In the genomic region with DNA sequence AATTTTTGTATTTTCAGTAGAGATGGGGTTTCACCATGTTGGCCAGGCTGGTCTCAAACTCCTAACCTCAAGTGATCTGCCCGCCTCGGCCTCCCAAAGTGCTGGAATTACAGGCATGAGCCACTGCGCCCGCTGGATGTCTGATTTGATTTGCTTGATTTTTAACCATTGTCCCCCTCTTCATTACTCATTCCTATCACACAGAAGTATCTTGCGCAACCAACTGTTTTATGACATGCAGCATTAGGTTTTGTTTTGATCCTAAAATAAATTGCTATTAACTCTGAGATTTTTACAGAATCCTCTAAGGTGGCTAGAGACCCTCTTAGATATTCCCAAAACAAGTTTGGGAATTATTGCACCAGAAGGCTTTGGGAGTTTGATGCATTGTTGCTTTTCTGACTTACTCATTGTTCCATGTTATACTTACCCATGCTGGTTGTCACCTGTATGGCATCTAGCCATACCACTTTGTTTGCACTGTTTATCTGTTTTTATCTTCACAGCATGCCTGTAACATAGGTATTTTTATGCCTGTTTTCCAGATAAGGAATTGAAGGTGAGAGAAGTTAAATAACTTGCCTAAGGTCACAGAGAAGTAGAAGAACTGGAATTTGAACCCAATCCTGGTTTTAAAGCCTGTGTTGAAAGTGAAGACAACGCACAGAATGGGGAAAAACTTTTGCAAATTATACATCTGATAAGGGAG, we compare ENCODE assay signal across 22 cellular contexts. TPM values are rescaled to one million over a fixed set of nuclear protein-coding genes. Genes with fewer than 3 reads are reported as not detected.
DNase-seq lines count a peak whose midpoint lies in the region; TF ChIP-seq lines count a peak whose summit lies in the region.
"Had no signal": no experiment of that assay in that cellular context is flagged by ENCODE, and none has a peak within 500 bp of the region (broad histone marks: within the 10 kb centered on the region; RNA-seq: fewer than 3 reads in every experiment).

No MANE protein-coding gene starts in this region.

- H2BK5ac ChIP-seq in trophoblast cell (ENCODE audit: low read depth, low read length, poor library complexity) = no peak overlapping the region

- H3K4me3 ChIP-seq in colonic mucosa (no peak overlapping the region), trophoblast cell (ENCODE audit: low read depth, low read length) (no peak overlapping the region)
- H3K4me3 ChIP-seq: gastroesophageal sphincter, sigmoid colon, SJSA1, testis had no signal

- no peak overlapping the region for H3K4me2 ChIP-seq in trophoblast cell (ENCODE audit: low read length)

- H3K9ac ChIP-seq in colonic mucosa (ENCODE audit: low read depth in 2 of 2, low read length in 2 of 2) = no peak overlapping the region
- H3K9ac ChIP-seq in trophoblast cell (ENCODE audit: low read length) = no peak overlapping the region

- no peaks in the 10 kb centered on the region for H3K9me3 ChIP-seq in colonic mucosa
- no peaks in the 10 kb centered on the region for H3K9me3 ChIP-seq in trophoblast cell (ENCODE audit: insufficient read depth, low read depth, low read length)
- H3K9me3 ChIP-seq: gastroesophageal sphincter, sigmoid colon, SJSA1, testis had no signal

- H2AK5ac ChIP-seq in trophoblast cell (ENCODE audit: low read length) = no peak overlapping the region

- H2BK120ac ChIP-seq in trophoblast cell (ENCODE audit: insufficient read depth, low read length, poor library complexity) = no peak overlapping the region

- intact Hi-C loops in colonic mucosa (cut with DNase I) = no loop called here
- intact Hi-C loops in posterior vena cava (cut with DNase I) = no loop called here

- no peaks in the 10 kb centered on the region for H3K79me2 ChIP-seq in trophoblast cell (ENCODE audit: control insufficient read depth, insufficient read depth, low read length, poor library complexity)

- DNase-seq in EL (peak; percentile 17), LoVo (ENCODE audit: low spot score) (peak; percentile 74), colonic mucosa (peak; percentile 48), trophoblast cell (peak; percentile 77 to 98), NCI-H2107 (lab: John Stamatoyannopoulos, UW) (no peak), erythroblast (lab: John Stamatoyannopoulos, UW) (no peak), posterior vena cava (ENCODE audit: low spot score) (no peak)
- DNase-seq: activated effector memory CD4-positive, alpha-beta T cell treated with Interleukin-2 at 50 U/mL for 16 hours; activated naive CD8-positive, alpha-beta T cell treated with anti-CD3 and anti-CD28 coated beads, Interleukin-2, amount 50 U/mL, for 24 hours; CD4-positive, alpha-beta T cell; H7; kidney glomerular epithelial cell; naive B cell; NCI-H1436 treated with DMSO at 0.1 percent for 48 hours; NCI-H526; sigmoid colon; stimulated activated naive B cell treated with anti-CD40 and anti-IgM and Interleukin-4, amounts not matched to agents 10 μg/mL and 1 μg/mL and 100 μg/mL, for 72 hours; T-helper 17 cell; testis; WERI-Rb-1 had no signal

- H4K8ac ChIP-seq in trophoblast cell (ENCODE audit: low read depth, low read length) = no peak overlapping the region

- no peaks in the 10 kb centered on the region for H3K36me3 ChIP-seq in colonic mucosa
- H3K36me3 ChIP-seq in trophoblast cell (ENCODE audit: control insufficient read depth in 1 of 2, insufficient read depth in 2 of 2, low read length in 2 of 2) = no peaks in the 10 kb centered on the region
- H3K36me3 ChIP-seq: gastroesophageal sphincter, sigmoid colon, SJSA1, WERI-Rb-1 had no signal

- TF ChIP-seq POLR2A in erythroblast (IDR thresholded peaks at IDR 0.05; ENCODE audit: low read length) = no peak

- TF ChIP-seq CTCF in colonic mucosa (IDR thresholded peaks at IDR 0.05) = no peak

- no peak overlapping the region for H4K12ac ChIP-seq in trophoblast cell (ENCODE audit: low read depth, low read length)

- H3K27me3 ChIP-seq in colonic mucosa = no peaks in the 10 kb centered on the region
- no peaks in the 10 kb centered on the region for H3K27me3 ChIP-seq in trophoblast cell (ENCODE audit: insufficient read depth, low read length)
- H3K27me3 ChIP-seq: gastroesophageal sphincter, sigmoid colon, SJSA1, testis had no signal

- H3K4ac ChIP-seq in trophoblast cell (ENCODE audit: low read depth, low read length) = no peak overlapping the region

- H3K4me1 ChIP-seq in colonic mucosa (no peaks in the 10 kb centered on the region), trophoblast cell (ENCODE audit: control insufficient read depth in 1 of 2, insufficient read depth in 2 of 2, low read length in 2 of 2) (peaks cover 0 to 2% of the 10 kb centered on the region in 2 experiments)
- H3K4me1 ChIP-seq: gastroesophageal sphincter, sigmoid colon, SJSA1, testis had no signal

- H3K23ac ChIP-seq in trophoblast cell (ENCODE audit: low read length) = no peak overlapping the region

- no peak overlapping the region for H2BK12ac ChIP-seq in trophoblast cell (ENCODE audit: low read length)

- no peak overlapping the region for H4K91ac ChIP-seq in trophoblast cell (ENCODE audit: low read depth, low read length)

- no CpG with 5 or more reads among the region's 6 CpGs for WGBS in trophoblast cell (ENCODE audit: extremely low coverage, insufficient coverage, insufficient read length)

- no peaks in the 10 kb centered on the region for H3K79me1 ChIP-seq in trophoblast cell (ENCODE audit: low read length)

- H3K27ac ChIP-seq in colonic mucosa (peak overlapping the region; percentile 50), trophoblast cell (ENCODE audit: low read depth, low read length) (no peak overlapping the region)
- H3K27ac ChIP-seq: gastroesophageal sphincter, sigmoid colon, SJSA1, testis, WERI-Rb-1 had no signal

- H3K18ac ChIP-seq in trophoblast cell (ENCODE audit: low read length) = no peak overlapping the region

- H3K14ac ChIP-seq in trophoblast cell (ENCODE audit: low read length) = no peak overlapping the region

- H2AFZ ChIP-seq in trophoblast cell (ENCODE audit: insufficient read depth, low read length, poor library complexity) = no peak overlapping the region

RNA-seq across cellular contexts. Expression of a gene that starts 35.9 kb away (rescaled TPM):
- total RNA-seq in colonic mucosa (10 to 100 TPM; 44.0 to 47.6 TPM), posterior vena cava (10 to 100 TPM; 20.5 to 20.8 TPM)
- 9.4 and 10.9 TPM in 2 replicates for polyA plus RNA-seq in trophoblast cell (2013)

Comparison
In these comparisons a context has a peak if more than half of its experiments do, and no peak if none do; other contexts are left out.
1. DNase-seq: peak in EL (single experiment), LoVo (single experiment), colonic mucosa (single experiment) and trophoblast cell (2 of 2); none in NCI-H2107 (single experiment), erythroblast (0 of 2) and posterior vena cava (single experiment).